ENCODE assay signal across 8 cellular contexts in genomic region chr9:127555830-127556820, GRCh38. TPM values are rescaled to one million over a fixed set of nuclear protein-coding genes. Genes with fewer than 3 reads are reported as not detected.
DNase-seq lines count a peak whose midpoint lies in the region; ATAC-seq, FAIRE-seq and TF ChIP-seq lines count a peak whose summit lies in the region.

No MANE protein-coding gene starts in this region.

- H3K9me3 ChIP-seq in endothelial cell of umbilical vein (replicated peaks; ENCODE audit: control insufficient read depth, insufficient read depth, low read length): no peaks in the 10 kb centered on the region
- no peaks in the 10 kb centered on the region for H3K9me3 ChIP-seq in testis

- peaks cover 96% of the 10 kb centered on the region for H3K79me2 ChIP-seq in ACC112 (ENCODE audit: control insufficient read depth, insufficient read depth, low read length, unreplicated experiment)
- H3K79me2 ChIP-seq in endothelial cell of umbilical vein (ENCODE audit: control insufficient read depth, insufficient read depth, low read length): peaks cover 96% of the 10 kb centered on the region

- TF ChIP-seq POLR2A in endothelial cell of umbilical vein (IDR thresholded peaks at IDR 0.05; ENCODE audit: low read depth, low read length) (peak; percentile 51), testis (IDR thresholded peaks at IDR 0.05) (no peak)

- H3K27me3 ChIP-seq in ACC112 (ENCODE audit: insufficient read depth, low read length): no peaks in the 10 kb centered on the region
- no peaks in the 10 kb centered on the region for H3K27me3 ChIP-seq in endothelial cell of umbilical vein (ENCODE audit: control insufficient read depth in 2 of 2, insufficient read depth in 2 of 2, low read length in 2 of 2)
- H3K27me3 ChIP-seq in testis: no peaks in the 10 kb centered on the region

- dilution Hi-C loops in endothelial cell of umbilical vein (cut with MboI; ENCODE audit: extremely low pct_ligation_motif_present, low sequenced_read_pairs): no loop called here

- H3K36me3 ChIP-seq in ACC112 (ENCODE audit: insufficient read depth, low read length) (peaks cover 17% of the 10 kb centered on the region), endothelial cell of umbilical vein (ENCODE audit: control insufficient read depth in 2 of 2, extremely low read depth in 1 of 2, insufficient read depth in 2 of 2, low read length in 2 of 2) (peaks cover 8 to 11% of the 10 kb centered on the region in 2 experiments), testis (ENCODE audit: low read depth, missing control alignments) (no peaks in the 10 kb centered on the region)

- H3K27ac Mint-ChIP-seq in activated CD4-positive, alpha-beta memory T cell treated with anti-CD3 and anti-CD28 coated beads, Interleukin-2, amount 10 ng/mL, durations not matched to agents 7 days and 5 days: peak overlapping the region; percentile 81
- peak overlapping the region in 4 of 6 donors; percentile 38 to 86 (median 74) for H3K27ac Mint-ChIP-seq in naive B cell

- H3K4me2 ChIP-seq in endothelial cell of umbilical vein (ENCODE audit: insufficient read depth, low read length): peak overlapping the region; percentile 26

- no peaks in the 10 kb centered on the region for H3K27me3 Mint-ChIP-seq in activated CD4-positive, alpha-beta memory T cell treated with anti-CD3 and anti-CD28 coated beads, Interleukin-2, amount 10 ng/mL, durations not matched to agents 7 days and 5 days
- peaks cover 0 to 6% (median 0%) of the 10 kb centered on the region in 3 donors for H3K27me3 Mint-ChIP-seq in naive B cell

- DNase-seq in Kasumi-1 (lab: John Stamatoyannopoulos, UW) (peak; percentile 93 to 95), endothelial cell of umbilical vein (ENCODE audit: low read depth, low spot score) (peak; percentile 93), naive B cell (peak; percentile 34), testis (peak; percentile 80), GM20000 (ENCODE audit: low spot score) (no peak)
- DNase-seq in activated CD4-positive, alpha-beta memory T cell treated with anti-CD3 and anti-CD28 coated beads, Interleukin-2, amount 10 ng/mL, durations not matched to agents 7 days and 5 days: peak; percentile 91

- H3K4me3 Mint-ChIP-seq in activated CD4-positive, alpha-beta memory T cell treated with anti-CD3 and anti-CD28 coated beads, Interleukin-2, amount 10 ng/mL, durations not matched to agents 7 days and 5 days: peak overlapping the region; percentile 67
- peak overlapping the region in 5 of 8 donors; percentile 45 to 68 (median 58) for H3K4me3 Mint-ChIP-seq in naive B cell

- H3K9ac ChIP-seq in endothelial cell of umbilical vein (replicated peaks; ENCODE audit: extremely low read depth, insufficient read depth, low read length): peak overlapping the region; percentile 59

- H3K36me3 Mint-ChIP-seq in activated CD4-positive, alpha-beta memory T cell treated with anti-CD3 and anti-CD28 coated beads, Interleukin-2, amount 10 ng/mL, durations not matched to agents 7 days and 5 days (ENCODE audit: low read depth): peaks cover 58% of the 10 kb centered on the region
- no peaks in the 10 kb centered on the region for H3K36me3 Mint-ChIP-seq in naive B cell

- TF ChIP-seq CTCF in endothelial cell of umbilical vein (IDR thresholded peaks at IDR 0.05; ENCODE audit: extremely low read depth in 1 of 2, insufficient read depth in 1 of 2, low read depth in 1 of 2, low read length in 2 of 2) (no peak), testis (IDR thresholded peaks at IDR 0.05) (no peak), GM20000 (IDR thresholded peaks at IDR 0.05; ENCODE audit: extremely low read depth, missing control alignments) (no peak)

- peak; percentile 90 to 93 for ATAC-seq in naive B cell (ENCODE audit: low read depth in 2 of 2)
- no peak for ATAC-seq in HG02885 (IDR thresholded peaks at IDR 0.05; ENCODE audit: poor library complexity, unreplicated experiment)

- peak; percentile 99 for FAIRE-seq in endothelial cell of umbilical vein (lab: Jason Lieb, UNC)

- H3K4me1 ChIP-seq in ACC112 (ENCODE audit: control insufficient read depth, insufficient read depth, low read length, unreplicated experiment) (peaks cover 71% of the 10 kb centered on the region), endothelial cell of umbilical vein (ENCODE audit: control insufficient read depth, extremely low read depth, insufficient read depth, low read length) (peaks cover 58% of the 10 kb centered on the region), testis (peaks cover 45% of the 10 kb centered on the region)

- POLR2A ChIA-PET in activated CD4-positive, alpha-beta memory T cell treated with anti-CD3 and anti-CD28 coated beads, Interleukin-2, amount 10 ng/mL, durations not matched to agents 7 days and 5 days (lab: Charles Lee): interaction anchor here (0.8 to 6.9 kb wide), 17 partner anchors 10 to 511 kb away, joined by 3 to 65 read pairs (median 4); partner anchors contain the start of genes NAIF1, PTRH1, SLC25A25 and STXBP1
- POLR2A ChIA-PET in endothelial cell of umbilical vein (lab: Charles Lee): interaction anchor here (0.6 to 2.0 kb wide), 3 partner anchors 23 to 43 kb away, joined by 3 to 8 read pairs (median 4); no protein-coding TSS in a partner anchor

- H4K20me1 ChIP-seq in endothelial cell of umbilical vein (replicated peaks; ENCODE audit: control insufficient read depth, extremely low read depth, insufficient read depth, low read length): no peaks in the 10 kb centered on the region

- 44 to 50% methylated on average over 9 to 13 of the region's 13 CpGs for WGBS in testis, 2 donors

- H3K4me3 ChIP-seq in ACC112 (ENCODE audit: low read depth, low read length) (no peak overlapping the region), endothelial cell of umbilical vein (replicated peaks in 1 of 3; ENCODE audit: insufficient read depth in 1 of 3, low read depth in 1 of 3, low read length in 3 of 3) (no peak overlapping the region), testis (no peak overlapping the region)

- H3K27ac ChIP-seq in ACC112 (ENCODE audit: low read depth, low read length): peak overlapping the region; percentile 86
- H3K27ac ChIP-seq in endothelial cell of umbilical vein (ENCODE audit: insufficient read depth, low read depth, low read length): peak overlapping the region; percentile 95
- H3K27ac ChIP-seq in testis: peak overlapping the region; percentile 35 to 82

- TSS peak; percentile 77 for BruUV-seq in endothelial cell of umbilical vein (replicated peaks; lab: Mats Ljungman, UMichigan)

- H3K4me1 Mint-ChIP-seq in activated CD4-positive, alpha-beta memory T cell treated with anti-CD3 and anti-CD28 coated beads, Interleukin-2, amount 10 ng/mL, durations not matched to agents 7 days and 5 days: peaks cover 89% of the 10 kb centered on the region
- peaks cover 11 to 25% (median 16%) of the 10 kb centered on the region in 3 donors for H3K4me1 Mint-ChIP-seq in naive B cell

- no peaks in the 10 kb centered on the region for H3K9me1 ChIP-seq in endothelial cell of umbilical vein (replicated peaks; ENCODE audit: control insufficient read depth, extremely low read depth, insufficient read depth, low read length)

- CTCF ChIA-PET in activated CD4-positive, alpha-beta memory T cell treated with anti-CD3 and anti-CD28 coated beads, Interleukin-2, amount 10 ng/mL, durations not matched to agents 7 days and 5 days (lab: Charles Lee): interaction anchor here (0.6 to 4.4 kb wide), 13 partner anchors 9 to 314 kb away, joined by 3 to 21 read pairs (median 4); partner anchors contain the start of gene TOR2A
- CTCF ChIA-PET in endothelial cell of umbilical vein (lab: Charles Lee): interaction anchor here (1.0 to 4.0 kb wide), 8 partner anchors 12 to 179 kb away, joined by 3 to 21 read pairs (median 5); partner anchors contain the start of gene TOR2A

- no peaks in the 10 kb centered on the region for H3K9me3 Mint-ChIP-seq in activated CD4-positive, alpha-beta memory T cell treated with anti-CD3 and anti-CD28 coated beads, Interleukin-2, amount 10 ng/mL, durations not matched to agents 7 days and 5 days
- no peaks in the 10 kb centered on the region for H3K9me3 Mint-ChIP-seq in naive B cell

- intact Hi-C loops in endothelial cell of umbilical vein (cut with micrococcal nuclease): loop anchor here (1.0 kb wide), 2 partner anchors 11 to 35 kb away; no protein-coding TSS in a partner anchor
- intact Hi-C loops in testis (cut with DNase I; ENCODE audit: low total_unique reads): no loop called here

- no peak overlapping the region for H2AFZ ChIP-seq in ACC112 (ENCODE audit: low read length, unreplicated experiment)
- H2AFZ ChIP-seq in endothelial cell of umbilical vein (ENCODE audit: low read depth, low read length): no peak overlapping the region

TF ChIP-seq in endothelial cell of umbilical vein, 7 proteins besides CTCF, POLR2A, EP300 and RAD21:
- no peak for TF ChIP-seq GATA2 (IDR thresholded peaks at IDR 0.05; ENCODE audit: insufficient read depth, insufficient read length, low read depth, low read length)
- no peak for TF ChIP-seq EZH2 (IDR thresholded peaks at IDR 0.05; ENCODE audit: borderline replicate concordance, low read depth, low read length, severe bottlenecking)
- peak; percentile 87 for TF ChIP-seq FOS (IDR thresholded peaks at IDR 0.05; ENCODE audit: borderline replicate concordance, insufficient read depth, low read length)
- peak; percentile 96 for TF ChIP-seq POLR2AphosphoS5 (IDR thresholded peaks at IDR 0.05; ENCODE audit: insufficient read depth, low read depth, low read length)
- TF ChIP-seq, protein P1, sequence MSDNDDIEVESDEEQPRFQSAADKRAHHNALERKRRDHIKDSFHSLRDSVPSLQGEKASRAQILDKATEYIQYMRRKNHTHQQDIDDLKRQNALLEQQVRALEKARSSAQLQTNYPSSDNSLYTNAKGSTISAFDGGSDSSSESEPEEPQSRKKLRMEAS (IDR thresholded peaks at IDR 0.05; ENCODE audit: insufficient read depth, insufficient read length): peak; percentile 85
- TF ChIP-seq MYC (IDR thresholded peaks at IDR 0.05; ENCODE audit: low read depth, low read length): peak; percentile 89
- TF ChIP-seq JUN (IDR thresholded peaks at IDR 0.05; ENCODE audit: borderline replicate concordance, insufficient read depth, insufficient read length, low read depth): peak; percentile 73
TF ChIP-seq in endothelial cell of umbilical vein: peak in this region for 5.

RNA-seq across cellular contexts. Expression of gene STXBP1, which starts 56.0 kb away (rescaled TPM):
- total RNA-seq in activated CD4-positive, alpha-beta memory T cell treated with anti-CD3 and anti-CD28 coated beads, Interleukin-2, amount 10 ng/mL, durations not matched to agents 7 days and 5 days: 10 to 100 TPM; 23.2 to 23.4 TPM
- total RNA-seq in endothelial cell of umbilical vein (50.5 and 51.3 TPM in 2 replicates), testis (10 to 100 TPM; 33.1 to 36.1 TPM)
- polyA plus RNA-seq in endothelial cell of umbilical vein (12.7 and 18.8 TPM in 2 replicates), naive B cell (ENCODE audit: low read depth in 6 of 6) (under 1 TPM in 1 of 6 donors, not detected in 5; 0.31 TPM), testis (ENCODE audit: insufficient read depth, low read depth, low replicate concordance) (21.2 TPM)
- polyA plus RNA-seq in endothelial cell of umbilical vein (2011; cell fraction: cytosol; rRNA removed): 21.7 and 25.4 TPM in 2 replicates
- 49.7 and 51.2 TPM in 2 replicates for polyA plus RNA-seq in endothelial cell of umbilical vein (2011; cell fraction: nucleus; rRNA removed)
- 35.4 and 45.5 TPM in 2 replicates for polyA plus RNA-seq in endothelial cell of umbilical vein (2012)
- polyA minus RNA-seq in endothelial cell of umbilical vein: 27.4 and 32.6 TPM in 2 replicates
- polyA minus RNA-seq in endothelial cell of umbilical vein (2011; cell fraction: cytosol; rRNA and poly(A)+ RNA removed): 22.1 TPM
- 25.6 and 26.3 TPM in 2 replicates for polyA minus RNA-seq in endothelial cell of umbilical vein (2011; cell fraction: nucleus; rRNA and poly(A)+ RNA removed)
